In genomic region chr5:160269017-160269416, GRCh38 we compare ENCODE assay signal across 9 cellular contexts. TPM values are rescaled to one million over a fixed set of nuclear protein-coding genes. Genes with fewer than 3 reads are reported as not detected.
DNase-seq lines count a peak whose midpoint lies in the region; ATAC-seq and TF ChIP-seq lines count a peak whose summit lies in the region.
"Had no signal": no experiment of that assay in that cellular context is flagged by ENCODE, and none has a peak within 500 bp of the region (broad histone marks: within the 10 kb centered on the region; RNA-seq: fewer than 3 reads in every experiment).

No MANE protein-coding gene starts in this region.

- no peak overlapping the region for H3K18ac ChIP-seq in H9 (ENCODE audit: insufficient read length, low read depth, low read length)

- no peak overlapping the region for H4K5ac ChIP-seq in H9 (ENCODE audit: insufficient read length, low read depth, low read length)

- H3K4me3 Mint-ChIP-seq in T-helper 17 cell, result no peak overlapping the region
- H3K4me3 Mint-ChIP-seq in H9, result no peak overlapping the region
- no peak overlapping the region for H3K4me3 Mint-ChIP-seq in activated naive CD4-positive, alpha-beta T cell treated with anti-CD3 and anti-CD28 coated beads, Interleukin-2, amount 10 ng/mL, durations not matched to agents 7 days and 5 days
- H3K4me3 Mint-ChIP-seq in naive thymus-derived CD8-positive, alpha-beta T cell, result no peak overlapping the region

- H3K9me3 Mint-ChIP-seq in H9, result no peaks in the 10 kb centered on the region
- H3K9me3 Mint-ChIP-seq in activated naive CD4-positive, alpha-beta T cell treated with anti-CD3 and anti-CD28 coated beads, Interleukin-2, amount 10 ng/mL, durations not matched to agents 7 days and 5 days, result no peaks in the 10 kb centered on the region
- H3K9me3 Mint-ChIP-seq in naive thymus-derived CD8-positive, alpha-beta T cell, result no peaks in the 10 kb centered on the region

- POLR2A ChIA-PET in naive thymus-derived CD8-positive, alpha-beta T cell (lab: Charles Lee), result no interaction called here

- no peak overlapping the region for H3K27ac Mint-ChIP-seq in T-helper 17 cell
- H3K27ac Mint-ChIP-seq in H9, result no peak overlapping the region
- H3K27ac Mint-ChIP-seq in activated naive CD4-positive, alpha-beta T cell treated with anti-CD3 and anti-CD28 coated beads, Interleukin-2, amount 10 ng/mL, durations not matched to agents 7 days and 5 days, result no peak overlapping the region
- no peak overlapping the region for H3K27ac Mint-ChIP-seq in naive thymus-derived CD8-positive, alpha-beta T cell

- no peak overlapping the region for H3K9ac ChIP-seq in H9 (ENCODE audit: extremely low read depth, insufficient read length, low read length)

- H3K36me3 Mint-ChIP-seq in T-helper 17 cell (ENCODE audit: low read depth) (no peaks in the 10 kb centered on the region), H9 (ENCODE audit: insufficient read depth in 1 of 3, low read depth in 3 of 3) (peaks cover 3 to 39% (median 3%) of the 10 kb centered on the region in 3 experiments; a peak in 5 of 7 replicates)
- no peaks in the 10 kb centered on the region for H3K36me3 Mint-ChIP-seq in activated naive CD4-positive, alpha-beta T cell treated with anti-CD3 and anti-CD28 coated beads, Interleukin-2, amount 10 ng/mL, durations not matched to agents 7 days and 5 days
- H3K36me3 Mint-ChIP-seq in naive thymus-derived CD8-positive, alpha-beta T cell, result no peaks in the 10 kb centered on the region

- no peak overlapping the region for H2BK20ac ChIP-seq in H9 (ENCODE audit: low read depth, low read length, poor library complexity, severe bottlenecking)

- H3K9me3 ChIP-seq in T-helper 17 cell (ENCODE audit: control insufficient read depth, low read length, poor library complexity, severe bottlenecking) (no peaks in the 10 kb centered on the region), gastroesophageal sphincter (no peaks in the 10 kb centered on the region), prostate gland (no peaks in the 10 kb centered on the region), H9 (ENCODE audit: control insufficient read depth, low read depth, low read length) (no peaks in the 10 kb centered on the region)

- H3K4me2 ChIP-seq in H9 (ENCODE audit: insufficient read depth, insufficient read length, low read length), result no peak overlapping the region

- TF ChIP-seq EP300 in gastroesophageal sphincter (IDR thresholded peaks at IDR 0.05), result no peak

- H3K14ac ChIP-seq in H9 (ENCODE audit: insufficient read depth, low read length), result no peak overlapping the region

- CTCF ChIA-PET in activated naive CD4-positive, alpha-beta T cell treated with anti-CD3 and anti-CD28 coated beads, Interleukin-2, amount 10 ng/mL, durations not matched to agents 7 days and 5 days (lab: Charles Lee), result no interaction called here

- H4K91ac ChIP-seq in H9 (ENCODE audit: insufficient read length, low read depth, low read length), result no peak overlapping the region

- no peaks in the 10 kb centered on the region; the same call in 1 of the 2 replicates for H3K79me2 ChIP-seq in H9 (ENCODE audit: insufficient read depth, low read length)

- no peak overlapping the region for H3T11ph ChIP-seq in H9 (ENCODE audit: low read length)

- TF ChIP-seq CTCF in gastroesophageal sphincter (IDR thresholded peaks at IDR 0.05) (no peak), prostate gland (IDR thresholded peaks at IDR 0.05) (no peak), GM20000 (IDR thresholded peaks at IDR 0.05; ENCODE audit: extremely low read depth, missing control alignments) (no peak), H9 (conservative IDR thresholded peaks at IDR 0.05) (no peak)

- no peak overlapping the region for H4K8ac ChIP-seq in H9 (replicated peaks; ENCODE audit: insufficient read length, low read depth, low read length)

- H3K4me1 ChIP-seq in gastroesophageal sphincter (peaks cover 0 to 48% (median 0%) of the 10 kb centered on the region in 3 donors), prostate gland (replicated peaks) (no peaks in the 10 kb centered on the region), H9 (ENCODE audit: insufficient read depth, low read length) (peaks cover 14% of the 10 kb centered on the region; the same call in 1 of the 2 replicates)

- no peak overlapping the region for H2BK120ac ChIP-seq in H9 (ENCODE audit: low read depth, low read length, poor library complexity, severe bottlenecking)

- no peaks in the 10 kb centered on the region for H4K20me1 ChIP-seq in H9 (ENCODE audit: control insufficient read depth, insufficient read depth, insufficient read length)

- no peak overlapping the region for H2BK15ac ChIP-seq in H9 (ENCODE audit: low read depth, low read length)

- in situ Hi-C loops in G401 (cut with HindIII; ENCODE audit: low sequenced_read_pairs), result no loop called here

- H3K4me1 Mint-ChIP-seq in T-helper 17 cell, result no peaks in the 10 kb centered on the region
- peaks cover 53 to 62% of the 10 kb centered on the region in 2 experiments for H3K4me1 Mint-ChIP-seq in H9
- H3K4me1 Mint-ChIP-seq in activated naive CD4-positive, alpha-beta T cell treated with anti-CD3 and anti-CD28 coated beads, Interleukin-2, amount 10 ng/mL, durations not matched to agents 7 days and 5 days, result peaks cover 3% of the 10 kb centered on the region
- peaks cover 0 to 27% (median 6%) of the 10 kb centered on the region in 4 donors for H3K4me1 Mint-ChIP-seq in naive thymus-derived CD8-positive, alpha-beta T cell

- H2AK5ac ChIP-seq in H9 (ENCODE audit: insufficient read length, low read length), result no peak overlapping the region

- H3K27ac ChIP-seq in gastroesophageal sphincter (peak overlapping the region in 2 of 4 donors; percentile 42 to 56), prostate gland (no peak overlapping the region), H9 (ENCODE audit: insufficient read length, low read depth, low read length) (no peak overlapping the region)

- no peaks in the 10 kb centered on the region for H3K79me1 ChIP-seq in H9 (ENCODE audit: insufficient read depth, low read depth, low read length, poor library complexity, severe bottlenecking)

- 52% methylated on average over 4 of the region's 10 CpGs; no CpG with 5 or more reads in 1 of the 2 donors for WGBS in gastroesophageal sphincter (ENCODE audit: low coverage in 1 of 2), 2 donors
- WGBS in prostate gland, result 54% methylated on average over 10 of the region's 10 CpGs
- WGBS in H9 (ENCODE audit: extremely low coverage, insufficient read length, low lambda C conversion rate), result no CpG with 5 or more reads among the region's 10 CpGs

- H3K27me3 ChIP-seq in gastroesophageal sphincter (no peaks in the 10 kb centered on the region), prostate gland (replicated peaks; ENCODE audit: insufficient read depth) (no peaks in the 10 kb centered on the region), H9 (ENCODE audit: insufficient read depth, low read length) (no peaks in the 10 kb centered on the region)

- H3K36me3 ChIP-seq in gastroesophageal sphincter (no peaks in the 10 kb centered on the region), prostate gland (no peaks in the 10 kb centered on the region)

- H3K56ac ChIP-seq in H9 (ENCODE audit: insufficient read length, low read depth, low read length), result no peak overlapping the region

- H3K4ac ChIP-seq in H9 (ENCODE audit: low read depth, low read length), result no peak overlapping the region

- H3K27me3 Mint-ChIP-seq in T-helper 17 cell, result peaks cover 16% of the 10 kb centered on the region
- no peaks in the 10 kb centered on the region; the same call in 1 of the 2 replicates for H3K27me3 Mint-ChIP-seq in H9 (ENCODE audit: low read depth)
- H3K27me3 Mint-ChIP-seq in activated naive CD4-positive, alpha-beta T cell treated with anti-CD3 and anti-CD28 coated beads, Interleukin-2, amount 10 ng/mL, durations not matched to agents 7 days and 5 days, result peaks cover 10% of the 10 kb centered on the region
- peaks cover 0 to 3% (median 2%) of the 10 kb centered on the region in 5 donors for H3K27me3 Mint-ChIP-seq in naive thymus-derived CD8-positive, alpha-beta T cell

- H3K4me3 ChIP-seq in gastroesophageal sphincter (no peak overlapping the region), prostate gland (no peak overlapping the region)

- TF ChIP-seq POLR2A in gastroesophageal sphincter (IDR thresholded peaks at IDR 0.05), result no peak
- TF ChIP-seq POLR2A in prostate gland (IDR thresholded peaks at IDR 0.05), result no peak

- no peak overlapping the region for H2AFZ ChIP-seq in H9 (ENCODE audit: low read length)

- intact Hi-C loops in prostate gland (cut with DNase I), result no loop called here

- DNase-seq in G401 (ENCODE audit: low spot score), result peak; percentile 72
- no peak for DNase-seq in T-helper 17 cell
- peak; percentile 52 for DNase-seq in prostate gland (ENCODE audit: low spot score)
- no peak for DNase-seq in GM20000 (ENCODE audit: low spot score)
- no peak for DNase-seq in H9
- no peak for DNase-seq in activated naive CD4-positive, alpha-beta T cell treated with anti-CD3 and anti-CD28 coated beads, Interleukin-2, amount 10 ng/mL, durations not matched to agents 7 days and 5 days
- DNase-seq in naive thymus-derived CD8-positive, alpha-beta T cell, result no peak
- DNase-seq: central memory CD4-positive, alpha-beta T cell had no signal

- no peak overlapping the region for H2BK12ac ChIP-seq in H9 (ENCODE audit: insufficient read length, low read depth, low read length)

- no peak overlapping the region for H3K23ac ChIP-seq in H9 (ENCODE audit: insufficient read length, low read depth, low read length)

- ATAC-seq in T-helper 17 cell, result peak; percentile 40
- peak; percentile 85 for ATAC-seq in gastroesophageal sphincter
- no peak for ATAC-seq in naive thymus-derived CD8-positive, alpha-beta T cell

- H2BK5ac ChIP-seq in H9 (ENCODE audit: insufficient read length, low read length), result no peak overlapping the region

- H3K23me2 ChIP-seq in H9 (ENCODE audit: insufficient read length, low read depth, low read length, poor library complexity, severe bottlenecking), result no peaks in the 10 kb centered on the region

RNA-seq across cellular contexts. Expression of gene FABP6, which starts 39.7 kb away (rescaled TPM):
- 1.3 and 5.0 TPM in 2 replicates for total RNA-seq in G401 (2014; rRNA removed; shearing (Covaris generic))
- not detected for total RNA-seq in T-helper 17 cell
- not detected for total RNA-seq in gastroesophageal sphincter
- 1 to 10 TPM in 1 of 2 donors, not detected in 1; 2.8 TPM for total RNA-seq in prostate gland
- 5.2 and 6.2 TPM in 2 replicates for total RNA-seq in H9 (2021)
- total RNA-seq in naive thymus-derived CD8-positive, alpha-beta T cell, result not detected
- not detected for polyA plus RNA-seq in naive thymus-derived CD8-positive, alpha-beta T cell

RNA-seq across cellular contexts. Expression of gene CCNJL, which starts 43.3 kb away (rescaled TPM):
- total RNA-seq in G401 (2014; rRNA removed; shearing (Covaris generic)), result 3.1 and 5.4 TPM in 2 replicates
- total RNA-seq in T-helper 17 cell (1 to 10 TPM in 1 of 2 donors, not detected in 1; 1.5 TPM), gastroesophageal sphincter (1 to 10 TPM in 1 of 4 donors, under 1 TPM in 3; 0.35 to 1.9 (median 0.65) TPM), prostate gland (10 to 100 TPM in 1 of 2 donors, 1 to 10 TPM in 1; 4.1 to 26.7 TPM), H9 (2021) (26.9 and 29.7 TPM in 2 replicates)
- not detected for total RNA-seq in naive thymus-derived CD8-positive, alpha-beta T cell
- not detected for polyA plus RNA-seq in naive thymus-derived CD8-positive, alpha-beta T cell

Comparison
In these comparisons a context has a peak if more than half of its experiments do, and no peak if none do; other contexts are left out.
1. DNase-seq: peak in G401 (single experiment) and prostate gland (single experiment); none in T-helper 17 cell (0 of 3), GM20000 (single experiment), H9 (single experiment), activated naive CD4-positive, alpha-beta T cell treated with anti-CD3 and anti-CD28 coated beads, Interleukin-2, amount 10 ng/mL, durations not matched to agents 7 days and 5 days (single experiment) and naive thymus-derived CD8-positive, alpha-beta T cell (0 of 10).
2. ATAC-seq: peak in T-helper 17 cell (single experiment) and gastroesophageal sphincter (single experiment); none in naive thymus-derived CD8-positive, alpha-beta T cell (0 of 2).